Comparison of ENCODE assay signal across 2 cellular contexts in the genomic region with DNA sequence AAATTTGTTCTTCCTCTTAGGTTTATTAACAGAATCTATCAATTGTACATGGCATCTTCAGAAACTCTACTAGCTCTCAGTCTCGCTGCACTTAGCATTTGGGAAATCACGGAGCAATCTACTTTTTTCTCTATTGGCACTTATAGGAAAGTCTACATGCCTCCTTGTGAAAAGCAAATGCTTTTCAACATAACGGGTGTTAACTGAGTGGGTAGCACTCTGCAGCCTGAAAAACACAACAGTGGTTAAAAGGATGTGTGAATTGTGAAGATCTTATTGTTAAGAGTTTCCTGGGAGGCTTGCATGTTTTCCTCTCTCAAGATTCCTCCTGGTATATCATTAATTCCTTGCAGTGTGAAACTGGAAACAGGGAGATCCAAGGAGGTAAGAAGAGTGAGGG.
TF ChIP-seq lines count a peak whose summit lies in the region.

No MANE protein-coding gene starts in this region.

TF ChIP-seq in GM23338, 12 proteins besides CTCF, POLR2A, EP300 and RAD21:
- TF ChIP-seq EZH2 (IDR thresholded peaks at IDR 0.05; ENCODE audit: low read depth, unreplicated experiment) = no peak

TF ChIP-seq in H1, 55 proteins besides CTCF, POLR2A, EP300 and RAD21:
- TF ChIP-seq RXRA (IDR thresholded peaks at IDR 0.05; ENCODE audit: insufficient read depth, low read depth, low read length) (no peak), HDAC2 (IDR thresholded peaks at IDR 0.05; ENCODE audit: borderline replicate concordance in 1 of 2, low read depth in 2 of 2, low read length in 2 of 2) (no peak), BRCA1 (IDR thresholded peaks at IDR 0.05; ENCODE audit: low read depth, low read length) (no peak), SIRT6 (IDR thresholded peaks at IDR 0.05; ENCODE audit: low read length) (no peak), SP2 (IDR thresholded peaks at IDR 0.05; ENCODE audit: low read length) (no peak), SAP30 (IDR thresholded peaks at IDR 0.05; ENCODE audit: insufficient read depth, insufficient replicate concordance, low read length) (no peak), TAF7 (optimal IDR thresholded peaks at IDR 0.05; ENCODE audit: borderline replicate concordance, low read depth, low read length) (no peak), CBX8 (IDR thresholded peaks at IDR 0.05; ENCODE audit: borderline replicate concordance, low read depth, low read length) (no peak)
- TF ChIP-seq, protein P1, sequence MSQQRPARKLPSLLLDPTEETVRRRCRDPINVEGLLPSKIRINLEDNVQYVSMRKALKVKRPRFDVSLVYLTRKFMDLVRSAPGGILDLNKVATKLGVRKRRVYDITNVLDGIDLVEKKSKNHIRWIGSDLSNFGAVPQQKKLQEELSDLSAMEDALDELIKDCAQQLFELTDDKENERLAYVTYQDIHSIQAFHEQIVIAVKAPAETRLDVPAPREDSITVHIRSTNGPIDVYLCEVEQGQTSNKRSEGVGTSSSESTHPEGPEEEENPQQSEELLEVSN (IDR thresholded peaks at IDR 0.05) = no peak
TF ChIP-seq in H1: peak in this region for 0.
